ENCODE assay signal across 15 cellular contexts in the genomic region with DNA sequence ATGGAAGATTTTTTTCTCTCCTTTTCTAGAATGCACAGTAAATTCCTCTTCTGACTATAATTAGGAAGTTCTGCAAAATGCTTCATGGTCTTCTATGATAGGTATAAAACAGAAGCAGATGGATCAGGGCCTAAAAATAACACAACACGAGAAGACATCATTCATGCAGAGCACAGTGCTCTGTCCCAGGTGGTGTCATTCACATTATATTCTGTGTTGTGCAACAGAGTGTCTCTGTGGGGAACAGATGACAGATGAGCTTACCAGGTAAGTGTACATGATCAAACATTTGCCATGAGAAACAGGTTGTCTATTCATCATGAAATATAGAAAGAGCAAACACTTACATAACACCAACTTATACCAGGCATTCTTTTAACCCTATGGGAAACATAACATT.
"Had no signal": no experiment of that assay in that cellular context is flagged by ENCODE, and none has a peak within 500 bp of the region (broad histone marks: within the 10 kb centered on the region; RNA-seq: fewer than 3 reads in every experiment).

No MANE protein-coding gene starts in this region.

- H3K27me3 ChIP-seq: hepatocyte, tibial artery had no signal

- H3K4me2 ChIP-seq: hepatocyte had no signal

- H3K9me3 ChIP-seq: prostate gland, tibial artery had no signal

- H3K27ac ChIP-seq: hepatocyte, prostate gland, tibial artery had no signal

- H3K79me2 ChIP-seq: hepatocyte had no signal

- ATAC-seq: activated CD4-positive, alpha-beta T cell treated with anti-CD3 and anti-CD28 coated beads for 36 hours; activated CD8-positive, alpha-beta memory T cell treated with anti-CD3 and anti-CD28 coated beads, Interleukin-2, amount 10 ng/mL, durations not matched to agents 7 days and 5 days; effector memory CD8-positive, alpha-beta T cell; mucosa of descending colon; right cardiac atrium; stimulated activated naive CD8-positive, alpha-beta T cell treated with anti-CD3 and anti-CD28 coated beads, Interleukin-15, Interleukin-2, amounts not matched to agents 100 U/mL and 50 U/mL, for 24 hours; WTC11 had no signal

- H2AFZ ChIP-seq: hepatocyte had no signal

- H3K4me3 ChIP-seq: hepatocyte, mucosa of descending colon, prostate gland, tibial artery had no signal

- H3K36me3 ChIP-seq: prostate gland, tibial artery had no signal

- DNase-seq: activated CD4-positive, alpha-beta memory T cell treated with anti-CD3 and anti-CD28 coated beads for 36 hours; activated CD4-positive, alpha-beta T cell treated with anti-CD3 and anti-CD28 coated beads for 36 hours; activated CD8-positive, alpha-beta memory T cell treated with anti-CD3 and anti-CD28 coated beads, Interleukin-2, amount 10 ng/mL, durations not matched to agents 7 days and 5 days; dermis blood vessel endothelial cell; effector memory CD8-positive, alpha-beta T cell; mesenchymal stem cell; mucosa of descending colon; naive B cell; right cardiac atrium; stimulated activated CD4-positive, alpha-beta T cell treated with anti-CD3 and anti-CD28 coated beads, Interleukin-2, amount 100 ng/mL, for 24 hours; stimulated activated naive CD8-positive, alpha-beta T cell treated with anti-CD3 and anti-CD28 coated beads, Interleukin-15, Interleukin-2, amounts not matched to agents 100 U/mL and 50 U/mL, for 24 hours; tibial artery had no signal

- H3K4me1 ChIP-seq: prostate gland, tibial artery had no signal
